Comparison of ENCODE assay signal across 10 cellular contexts in the genomic region with DNA sequence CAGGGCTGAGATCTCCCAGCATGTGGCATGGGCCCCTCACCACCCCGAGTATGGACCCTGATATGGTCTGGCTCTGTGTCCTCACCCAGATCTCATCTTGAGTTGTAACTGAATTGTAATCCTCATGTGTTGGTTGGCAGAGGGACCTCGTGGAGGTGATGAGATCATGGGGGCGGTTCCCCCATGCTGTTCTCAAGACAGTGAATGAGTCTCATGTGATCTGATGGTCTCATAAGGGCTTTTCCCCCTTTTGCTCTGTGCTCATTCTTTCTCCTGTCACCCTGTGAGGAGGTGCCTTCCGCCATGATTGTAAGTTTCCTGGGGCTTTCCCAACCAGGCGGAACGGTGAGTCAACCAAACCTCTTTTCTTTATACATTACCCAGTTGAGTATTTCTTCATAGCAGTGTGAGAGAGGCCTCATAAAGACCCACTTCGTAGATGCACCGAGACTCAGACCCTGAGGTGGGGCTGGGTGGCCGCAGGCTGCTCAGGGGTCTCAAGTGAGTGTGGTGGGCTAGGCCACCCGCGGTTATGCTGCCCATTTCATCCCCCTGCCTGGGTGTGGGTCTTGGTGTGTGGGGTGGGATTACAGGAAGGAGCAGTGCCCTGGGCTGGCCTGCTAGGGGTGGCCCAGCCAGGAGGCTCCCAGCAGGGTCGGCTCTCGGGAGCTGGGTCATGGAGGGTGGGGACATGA. TPM values are rescaled to one million over a fixed set of nuclear protein-coding genes. Genes with fewer than 3 reads are reported as not detected.
DNase-seq lines count a peak whose midpoint lies in the region; ATAC-seq, FAIRE-seq and TF ChIP-seq lines count a peak whose summit lies in the region.
"Had no signal": no experiment of that assay in that cellular context is flagged by ENCODE, and none has a peak within 500 bp of the region (broad histone marks: within the 10 kb centered on the region; RNA-seq: fewer than 3 reads in every experiment).

No MANE protein-coding gene starts in this region.

- H3K27me3 ChIP-seq in small intestine (ENCODE audit: control insufficient read depth in 2 of 2, insufficient read depth in 2 of 2, low read length in 2 of 2) = no peaks in the 10 kb centered on the region

- peak; percentile 71 for ATAC-seq in GM19043 (IDR thresholded peaks at IDR 0.05; ENCODE audit: low read depth, unreplicated experiment)
- ATAC-seq in HG03175 (IDR thresholded peaks at IDR 0.05; ENCODE audit: unreplicated experiment) = peak; percentile 56

- no peak overlapping the region for H3K27ac ChIP-seq in small intestine (ENCODE audit: low read depth in 1 of 2, low read length in 1 of 2)

- H3K4me3 ChIP-seq in epithelial cell of proximal tubule (ENCODE audit: low read depth, low read length) (peak overlapping the region; percentile 56), small intestine (ENCODE audit: low read depth in 1 of 2, low read length in 2 of 2) (no peak overlapping the region)
- H3K4me3 ChIP-seq: upper lobe of left lung had no signal

- FAIRE-seq in frontal cortex (lab: Jason Lieb, UNC) = no peak
- no peak for FAIRE-seq in small intestine (lab: Jason Lieb, UNC)

- H3K9me3 ChIP-seq in small intestine (ENCODE audit: control insufficient read depth, low read depth) = no peaks in the 10 kb centered on the region
- H3K9me3 ChIP-seq: upper lobe of left lung had no signal

- WGBS in small intestine, 3 donors = 69 to 76% (median 69%) methylated on average over 13 of the region's 13 CpGs

- no peaks in the 10 kb centered on the region for H3K36me3 ChIP-seq in small intestine (ENCODE audit: control insufficient read depth in 2 of 2, insufficient read depth in 2 of 2, low read length in 2 of 2)
- H3K36me3 ChIP-seq: upper lobe of left lung had no signal

- H3K4me1 ChIP-seq in small intestine (ENCODE audit: control insufficient read depth in 2 of 2, insufficient read depth in 1 of 2, low read depth in 1 of 2, low read length in 1 of 2) = no peaks in the 10 kb centered on the region

- TF ChIP-seq CTCF in epithelial cell of proximal tubule (conservative IDR thresholded peaks at IDR 0.05; ENCODE audit: low read depth, low read length) = no peak

- DNase-seq in activated CD4-positive, CD25-positive, alpha-beta regulatory T cell treated with anti-CD3 and anti-CD28 coated beads, Interleukin-2, amount 50 U/mL, for 72 hours = peak; percentile 68
- DNase-seq in epithelial cell of proximal tubule (ENCODE audit: low read depth) = peak; percentile 98
- peak; percentile 67 to 76 for DNase-seq in stimulated activated CD8-positive, alpha-beta memory T cell treated with anti-CD3 and anti-CD28 coated beads, Interleukin-15, amount 100 ng/mL, for 48 hours (ENCODE audit: low read depth in 2 of 2)
- DNase-seq in nucleus accumbens (lab: John Stamatoyannopoulos, UW) = no peak
- DNase-seq in frontal cortex (ENCODE audit: low spot score in 2 of 2) = no peak
- DNase-seq in small intestine = no peak

RNA-seq across cellular contexts. Expression of gene GATA5, which starts 26.2 kb away (rescaled TPM):
- total RNA-seq in epithelial cell of proximal tubule = not detected in 2 replicates
- not detected for total RNA-seq in frontal cortex
- 10 to 100 TPM; 11.9 to 35.1 (median 34.2) TPM for polyA plus RNA-seq in small intestine
- total RNA-seq: T-helper 2 cell treated with Interferon-gamma antibody and Interleukin-4, amounts not matched to agents 100 ng/mL and 5 ng/mL, for 36 hours had no signal

Comparison
In these comparisons a context has a peak if more than half of its experiments do, and no peak if none do; other contexts are left out.
1. DNase-seq: peak in activated CD4-positive, CD25-positive, alpha-beta regulatory T cell treated with anti-CD3 and anti-CD28 coated beads, Interleukin-2, amount 50 U/mL, for 72 hours (single experiment), epithelial cell of proximal tubule (single experiment) and stimulated activated CD8-positive, alpha-beta memory T cell treated with anti-CD3 and anti-CD28 coated beads, Interleukin-15, amount 100 ng/mL, for 48 hours (2 of 2); none in nucleus accumbens (0 of 56), frontal cortex (0 of 2) and small intestine (single experiment).